Comparison of ENCODE assay signal across 27 cellular contexts in genomic region chr7:19099924-19100323, GRCh38. TPM values are rescaled to one million over a fixed set of nuclear protein-coding genes. Genes with fewer than 3 reads are reported as not detected.
DNase-seq lines count a peak whose midpoint lies in the region; ATAC-seq and TF ChIP-seq lines count a peak whose summit lies in the region.
"Had no signal": no experiment of that assay in that cellular context is flagged by ENCODE, and none has a peak within 500 bp of the region (broad histone marks: within the 10 kb centered on the region; RNA-seq: fewer than 3 reads in every experiment).

No MANE protein-coding gene starts in this region.

- no peaks in the 10 kb centered on the region for H3K36me3 Mint-ChIP-seq in GM23338 (ENCODE audit: low read depth)
- H3K36me3 Mint-ChIP-seq in stimulated activated memory B cell treated with anti-CD40 and anti-IgM and Interleukin-4, amounts not matched to agents 10 μg/mL and 1 μg/mL and 100 μg/mL, for 72 hours = no peaks in the 10 kb centered on the region
- H3K36me3 Mint-ChIP-seq in T-helper 2 cell treated with Interferon-gamma antibody and Interleukin-4, amounts not matched to agents 5 μg/mL and 100 μg/mL, for 36 hours (ENCODE audit: low read depth) = no peaks in the 10 kb centered on the region
- H3K36me3 Mint-ChIP-seq: CD14-positive monocyte; CD8-positive, alpha-beta memory T cell had no signal

- H3K27me3 ChIP-seq in GM23338 (ENCODE audit: insufficient read depth) (peaks cover 39% of the 10 kb centered on the region), PC-3 (ENCODE audit: low read length) (no peaks in the 10 kb centered on the region), body of pancreas (no peaks in the 10 kb centered on the region), thyroid gland (no peaks in the 10 kb centered on the region)
- H3K27me3 ChIP-seq: BE2C, MG63 had no signal

- H3K79me2 ChIP-seq in GM23338 (replicated peaks; ENCODE audit: insufficient read depth) (no peaks in the 10 kb centered on the region), PC-3 (ENCODE audit: low read length) (no peaks in the 10 kb centered on the region)

- no peak for TF ChIP-seq CTCF in GM23338 (conservative IDR thresholded peaks at IDR 0.05; ENCODE audit: low read depth in 2 of 2)
- no peak for TF ChIP-seq CTCF in PC-3 (conservative IDR thresholded peaks at IDR 0.05; ENCODE audit: low read depth, low read length)
- TF ChIP-seq CTCF in foreskin fibroblast (IDR thresholded peaks at IDR 0.05; ENCODE audit: low read depth, low read length) = no peak
- TF ChIP-seq CTCF in body of pancreas (IDR thresholded peaks at IDR 0.05) = no peak
- no peak for TF ChIP-seq CTCF in thyroid gland (IDR thresholded peaks at IDR 0.05)

- WGBS in body of pancreas, 2 donors = 36 to 47% methylated on average over 2 of the region's 2 CpGs
- 74 to 76% methylated on average over 2 of the region's 2 CpGs for WGBS in thyroid gland, 2 donors

- H3K9me2 ChIP-seq in GM23338 (ENCODE audit: insufficient read depth) (no peaks in the 10 kb centered on the region), PC-3 (replicated peaks; ENCODE audit: low read length) (no peaks in the 10 kb centered on the region)

- H3K4me1 ChIP-seq in GM23338 (ENCODE audit: insufficient read depth) (peaks cover 27% of the 10 kb centered on the region), PC-3 (ENCODE audit: insufficient read depth, low read length) (peaks cover 8% of the 10 kb centered on the region), body of pancreas (no peaks in the 10 kb centered on the region), thyroid gland (no peaks in the 10 kb centered on the region)

- no peaks in the 10 kb centered on the region for H3K36me3 ChIP-seq in GM23338 (ENCODE audit: insufficient read depth)
- no peaks in the 10 kb centered on the region for H3K36me3 ChIP-seq in PC-3 (ENCODE audit: low read depth, low read length)
- no peaks in the 10 kb centered on the region for H3K36me3 ChIP-seq in body of pancreas (replicated peaks in 1 of 2; ENCODE audit: insufficient read depth in 1 of 2, low read depth in 2 of 2)
- H3K36me3 ChIP-seq in thyroid gland = no peaks in the 10 kb centered on the region
- H3K36me3 ChIP-seq: BE2C, MG63 had no signal

- H3F3A ChIP-seq in GM23338 (replicated peaks; ENCODE audit: low read depth) (no peaks in the 10 kb centered on the region), PC-3 (ENCODE audit: low read length, unreplicated experiment) (no peaks in the 10 kb centered on the region)

- H3K27me3 Mint-ChIP-seq in GM23338 (ENCODE audit: insufficient read depth, low read depth, poor library complexity) = peaks cover 30% of the 10 kb centered on the region
- peaks cover 24% of the 10 kb centered on the region for H3K27me3 Mint-ChIP-seq in stimulated activated memory B cell treated with anti-CD40 and anti-IgM and Interleukin-4, amounts not matched to agents 10 μg/mL and 1 μg/mL and 100 μg/mL, for 72 hours
- H3K27me3 Mint-ChIP-seq in T-helper 2 cell treated with Interferon-gamma antibody and Interleukin-4, amounts not matched to agents 5 μg/mL and 100 μg/mL, for 36 hours (ENCODE audit: low read depth) = peaks cover 5% of the 10 kb centered on the region

- H4K20me1 ChIP-seq in GM23338 (replicated peaks; ENCODE audit: insufficient read depth) (peaks cover under 1% of the 10 kb centered on the region; the same call in 1 of the 2 replicates), PC-3 (ENCODE audit: low read length) (no peaks in the 10 kb centered on the region)

- no peak overlapping the region for H3K4me3 ChIP-seq in GM23338
- H3K4me3 ChIP-seq in PC-3 (ENCODE audit: low read length) = no peak overlapping the region
- H3K4me3 ChIP-seq in foreskin fibroblast (ENCODE audit: low read depth in 1 of 2, low read length in 2 of 2) = peak overlapping the region; percentile 18 to 44
- no peak overlapping the region for H3K4me3 ChIP-seq in body of pancreas
- H3K4me3 ChIP-seq in thyroid gland (replicated peaks in 1 of 3) = no peak overlapping the region
- H3K4me3 ChIP-seq: MG63 had no signal

- H3K4me2 ChIP-seq in GM23338 (0 out of 2 replicates have a peak overlapping the region, but pooled peaks have one; percentile 7), PC-3 (ENCODE audit: low read length) (peak overlapping the region; percentile 27; the same call in 1 of the 2 replicates)

- H3K4me3 Mint-ChIP-seq in GM23338 = no peak overlapping the region
- H3K4me3 Mint-ChIP-seq in stimulated activated memory B cell treated with anti-CD40 and anti-IgM and Interleukin-4, amounts not matched to agents 10 μg/mL and 1 μg/mL and 100 μg/mL, for 72 hours = no peak overlapping the region
- no peak overlapping the region for H3K4me3 Mint-ChIP-seq in T-helper 2 cell treated with Interferon-gamma antibody and Interleukin-4, amounts not matched to agents 5 μg/mL and 100 μg/mL, for 36 hours
- H3K4me3 Mint-ChIP-seq: CD8-positive, alpha-beta memory T cell; T-helper 1 cell treated with Interleukin-12 subunit alpha and Interleukin-12 subunit beta and Interleukin-4 antibody, amounts not matched to agents 30 μg/mL and 1 μg/mL, for 36 hours had no signal

- H3K4me1 Mint-ChIP-seq in GM23338 = peaks cover 35% of the 10 kb centered on the region
- no peaks in the 10 kb centered on the region for H3K4me1 Mint-ChIP-seq in stimulated activated memory B cell treated with anti-CD40 and anti-IgM and Interleukin-4, amounts not matched to agents 10 μg/mL and 1 μg/mL and 100 μg/mL, for 72 hours
- no peaks in the 10 kb centered on the region for H3K4me1 Mint-ChIP-seq in T-helper 2 cell treated with Interferon-gamma antibody and Interleukin-4, amounts not matched to agents 5 μg/mL and 100 μg/mL, for 36 hours (ENCODE audit: low read depth)
- H3K4me1 Mint-ChIP-seq: CD14-positive monocyte; CD8-positive, alpha-beta memory T cell had no signal

- H3K27ac ChIP-seq in GM23338 (ENCODE audit: low read depth) = no peak overlapping the region
- H3K27ac ChIP-seq in PC-3 (ENCODE audit: low read length) = peak overlapping the region; percentile 56
- H3K27ac ChIP-seq in body of pancreas = no peak overlapping the region
- H3K27ac ChIP-seq in thyroid gland = no peak overlapping the region
- H3K27ac ChIP-seq: RWPE1 had no signal

- intact Hi-C loops in PC-3 (cut with micrococcal nuclease) (loop anchor here (5.0 kb wide), 1 partner anchor 748 kb away; no protein-coding TSS in a partner anchor), body of pancreas (cut with DNase I) (no loop called here), thyroid gland (cut with DNase I) (no loop called here)

- no peak overlapping the region for H3K9ac ChIP-seq in PC-3 (ENCODE audit: low read length)

- H2AFZ ChIP-seq in GM23338 (no peak overlapping the region), PC-3 (ENCODE audit: low read length) (no peak overlapping the region)

- H3K9me3 ChIP-seq in PC-3 (ENCODE audit: low read length) (no peaks in the 10 kb centered on the region), body of pancreas (no peaks in the 10 kb centered on the region), thyroid gland (no peaks in the 10 kb centered on the region)
- H3K9me3 ChIP-seq: BE2C, MG63 had no signal

- POLR2A ChIA-PET in PC-3 (lab: Charles Lee; ENCODE audit: unreplicated experiment) = interaction anchor here (0.6 kb wide), 1 partner anchor 268 kb away, joined by 3 read pairs; no protein-coding TSS in a partner anchor

- BruUV-seq in PC-3 (replicated peaks; lab: Mats Ljungman, UMichigan) = no TSS peak

- no peak for ATAC-seq in GM23338
- ATAC-seq in PC-3 = no peak
- ATAC-seq in stimulated activated memory B cell treated with anti-CD40 and anti-IgM and Interleukin-4, amounts not matched to agents 10 μg/mL and 1 μg/mL and 100 μg/mL, for 72 hours = no peak
- no peak for ATAC-seq in body of pancreas
- ATAC-seq: Panc1 had no signal

- H3K9me3 Mint-ChIP-seq in GM23338 = no peaks in the 10 kb centered on the region
- no peaks in the 10 kb centered on the region for H3K9me3 Mint-ChIP-seq in stimulated activated memory B cell treated with anti-CD40 and anti-IgM and Interleukin-4, amounts not matched to agents 10 μg/mL and 1 μg/mL and 100 μg/mL, for 72 hours
- no peaks in the 10 kb centered on the region for H3K9me3 Mint-ChIP-seq in T-helper 2 cell treated with Interferon-gamma antibody and Interleukin-4, amounts not matched to agents 5 μg/mL and 100 μg/mL, for 36 hours
- H3K9me3 Mint-ChIP-seq: T-helper 1 cell treated with Interleukin-12 subunit alpha and Interleukin-12 subunit beta and Interleukin-4 antibody, amounts not matched to agents 30 μg/mL and 1 μg/mL, for 36 hours had no signal

- TF ChIP-seq POLR2A in body of pancreas (IDR thresholded peaks at IDR 0.05) (no peak), thyroid gland (IDR thresholded peaks at IDR 0.05) (no peak)

- CTCF ChIA-PET in PC-3 (lab: Charles Lee) = no interaction called here

- no peak for DNase-seq in GM23338 (ENCODE audit: low spot score)
- DNase-seq in PC-3 = no peak
- DNase-seq in foreskin fibroblast = no peak
- no peak for DNase-seq in body of pancreas
- no peak for DNase-seq in T-helper 2 cell treated with Interferon-gamma antibody and Interleukin-4, amounts not matched to agents 5 μg/mL and 100 μg/mL, for 36 hours (ENCODE audit: low spot score)
- no peak for DNase-seq in thyroid gland
- DNase-seq: BE2C; CD8-positive, alpha-beta memory T cell; DMS79 treated with DMSO at 0.1 percent for 48 hours; H7; KBM-7; MG63; NCI-H1048; NCI-H1417; NCI-H1694 treated with DMSO at 0.1 percent for 48 hours; NCI-H2081; NCI-H2171 treated with DMSO at 0.1 percent for 48 hours; NCI-H524 treated with DMSO at 0.1 percent for 48 hours; SHP77; SW 1271 had no signal

- no peak overlapping the region for H3K27ac Mint-ChIP-seq in GM23338
- no peak overlapping the region for H3K27ac Mint-ChIP-seq in stimulated activated memory B cell treated with anti-CD40 and anti-IgM and Interleukin-4, amounts not matched to agents 10 μg/mL and 1 μg/mL and 100 μg/mL, for 72 hours
- H3K27ac Mint-ChIP-seq in T-helper 2 cell treated with Interferon-gamma antibody and Interleukin-4, amounts not matched to agents 5 μg/mL and 100 μg/mL, for 36 hours = no peak overlapping the region
- H3K27ac Mint-ChIP-seq: CD14-positive monocyte; CD8-positive, alpha-beta memory T cell; T-helper 1 cell treated with Interleukin-12 subunit alpha and Interleukin-12 subunit beta and Interleukin-4 antibody, amounts not matched to agents 30 μg/mL and 1 μg/mL, for 36 hours had no signal

TF ChIP-seq in GM23338, 12 proteins besides CTCF, POLR2A, EP300 and RAD21 (continues in another document):
- TF ChIP-seq CREB1 (CRISPR knock-in tag; IDR thresholded peaks at IDR 0.05; ENCODE audit: low read depth) (no peak), ZNF331 (CRISPR knock-in tag; IDR thresholded peaks at IDR 0.05; ENCODE audit: low read depth) (no peak)

RNA-seq across cellular contexts. Expression of gene TWIST1, which starts 17.5 kb away (rescaled TPM):
- total RNA-seq in GM23338 (2014; rRNA removed; shearing (Covaris generic)) = 0.12 and 0.24 TPM in 2 replicates
- 0.24 and 0.35 TPM in 2 replicates for polyA plus RNA-seq in GM23338 (2016; fragmentation: Nextera tagmentation; extraction: Ambion mirVana)
- total RNA-seq in PC-3 (2014; rRNA removed) = 15.7 and 22.3 TPM in 2 replicates
- total RNA-seq in body of pancreas = 1 to 10 TPM in 1 of 2 donors, under 1 TPM in 1; 0.52 to 3.0 TPM
- 1 to 10 TPM; 3.8 to 7.8 (median 5.0) TPM for total RNA-seq in thyroid gland
- polyA plus RNA-seq: CD14-positive monocyte; CD8-positive, alpha-beta memory T cell had no signal

RNA-seq across cellular contexts. Expression of gene FERD3L, which starts 45.3 kb away (rescaled TPM):
- total RNA-seq in GM23338 (2014; rRNA removed; shearing (Covaris generic)) = not detected in 2 replicates
- polyA plus RNA-seq in GM23338 (2016; fragmentation: Nextera tagmentation; extraction: Ambion mirVana) = not detected in 2 replicates
- not detected in 2 replicates for total RNA-seq in PC-3 (2014; rRNA removed)
- total RNA-seq in body of pancreas = not detected
- not detected for total RNA-seq in thyroid gland
- total RNA-seq: CD8-positive, alpha-beta memory T cell; H7; LHCN-M2; SK-MEL-5 had no signal
- polyA plus RNA-seq: CD14-positive monocyte; CD8-positive, alpha-beta memory T cell had no signal

Comparison
In these comparisons a context has a peak if more than half of its experiments do, and no peak if none do; other contexts are left out.
1. H3K4me3 ChIP-seq: peak in foreskin fibroblast (2 of 2); none in GM23338 (single experiment), PC-3 (single experiment), body of pancreas (0 of 2) and thyroid gland (0 of 3).